ENCODE assay signal across 25 cellular contexts in genomic region chr4:22986262-22986661, GRCh38.
"Had no signal": no experiment of that assay in that cellular context is flagged by ENCODE, and none has a peak within 500 bp of the region (broad histone marks: within the 10 kb centered on the region; RNA-seq: fewer than 3 reads in every experiment).

No MANE protein-coding gene starts in this region.

- FAIRE-seq: keratinocyte had no signal

- H3K4me3 ChIP-seq: left ventricle myocardium inferior, psoas muscle, right atrium auricular region, right lobe of liver, smooth muscle cell, stomach, testis, thyroid gland, transverse colon, upper lobe of left lung, vagina had no signal

- H3K4me1 Mint-ChIP-seq: memory B cell; naive thymus-derived CD8-positive, alpha-beta T cell; nephron; neural crest cell; stimulated activated memory B cell treated with anti-CD40 and anti-IgM and Interleukin-4, amounts not matched to agents 10 μg/mL and 1 μg/mL and 100 μg/mL, for 72 hours had no signal

- H3K36me3 Mint-ChIP-seq: memory B cell; naive thymus-derived CD8-positive, alpha-beta T cell; stimulated activated memory B cell treated with anti-CD40 and anti-IgM and Interleukin-4, amounts not matched to agents 10 μg/mL and 1 μg/mL and 100 μg/mL, for 72 hours had no signal

- H3K4me1 ChIP-seq: left ventricle myocardium inferior, parathyroid adenoma, psoas muscle, right atrium auricular region, right lobe of liver, stomach, testis, thyroid gland, transverse colon, upper lobe of left lung, vagina had no signal

- H3K4me3 Mint-ChIP-seq: memory B cell; naive thymus-derived CD8-positive, alpha-beta T cell; nephron; neural crest cell; stimulated activated memory B cell treated with anti-CD40 and anti-IgM and Interleukin-4, amounts not matched to agents 10 μg/mL and 1 μg/mL and 100 μg/mL, for 72 hours had no signal

- H3K27me3 Mint-ChIP-seq: memory B cell; naive thymus-derived CD8-positive, alpha-beta T cell; stimulated activated memory B cell treated with anti-CD40 and anti-IgM and Interleukin-4, amounts not matched to agents 10 μg/mL and 1 μg/mL and 100 μg/mL, for 72 hours had no signal

- DNase-seq: hippocampal formation; left ventricle myocardium inferior; naive thymus-derived CD8-positive, alpha-beta T cell; nucleus accumbens; psoas muscle; right lobe of liver; stimulated activated CD4-positive, alpha-beta T cell treated with anti-CD3 and anti-CD28 coated beads, Interleukin-1b, Interleukin-23, amount 100 ng/mL, for 48 hours; stimulated activated CD4-positive, alpha-beta T cell treated with anti-CD3 and anti-CD28 coated beads, Interleukin-2, amount 100 ng/mL, for 48 hours; stimulated activated CD4-positive, alpha-beta T cell treated with anti-CD3 and anti-CD28 coated beads, Interleukin-4, amount 100 ng/mL, for 4 hours; stimulated activated CD8-positive, alpha-beta memory T cell treated with anti-CD3 and anti-CD28 coated beads, Interleukin-4, amount 100 ng/mL, for 48 hours; stimulated activated naive CD8-positive, alpha-beta T cell treated with anti-CD3 and anti-CD28 coated beads, Interleukin-15, Interleukin-2, amounts not matched to agents 100 U/mL and 50 U/mL, for 24 hours; stomach; testis; thyroid gland; transverse colon; upper lobe of left lung had no signal

- H3K27ac ChIP-seq: left ventricle myocardium inferior, parathyroid adenoma, psoas muscle, right atrium auricular region, right lobe of liver, stomach, testis, thyroid gland, transverse colon, upper lobe of left lung, vagina had no signal

- H3K9me3 ChIP-seq: psoas muscle, testis, thyroid gland, vagina had no signal

- H3K36me3 ChIP-seq: left ventricle myocardium inferior, right atrium auricular region, right lobe of liver, stomach, thyroid gland, transverse colon, upper lobe of left lung, vagina had no signal

- H3K27me3 ChIP-seq: right atrium auricular region, right lobe of liver, stomach, testis, thyroid gland, transverse colon, upper lobe of left lung, vagina had no signal

- H3K27ac Mint-ChIP-seq: memory B cell; naive thymus-derived CD8-positive, alpha-beta T cell; nephron; stimulated activated memory B cell treated with anti-CD40 and anti-IgM and Interleukin-4, amounts not matched to agents 10 μg/mL and 1 μg/mL and 100 μg/mL, for 72 hours had no signal

- ATAC-seq: naive thymus-derived CD8-positive, alpha-beta T cell; psoas muscle; right lobe of liver; stimulated activated memory B cell treated with anti-CD40 and anti-IgM and Interleukin-4, amounts not matched to agents 10 μg/mL and 1 μg/mL and 100 μg/mL, for 72 hours; stimulated activated naive CD8-positive, alpha-beta T cell treated with anti-CD3 and anti-CD28 coated beads, Interleukin-15, Interleukin-2, amounts not matched to agents 100 U/mL and 50 U/mL, for 24 hours had no signal
